8 cellular contexts compared by ENCODE assay signal in genomic region chr11:120715239-120715638, GRCh38.
DNase-seq lines count a peak whose midpoint lies in the region; ATAC-seq and TF ChIP-seq lines count a peak whose summit lies in the region.

No MANE protein-coding gene starts in this region.

- no peaks in the 10 kb centered on the region for H3K36me3 Mint-ChIP-seq in glutamatergic neuron (ENCODE audit: unreplicated experiment)

- no peaks in the 10 kb centered on the region for H3K79me2 ChIP-seq in ACC112 (ENCODE audit: control insufficient read depth, insufficient read depth, low read length, unreplicated experiment)

- peaks cover 32% of the 10 kb centered on the region for H3K27me3 ChIP-seq in ACC112 (ENCODE audit: insufficient read depth, low read length)

- no peak overlapping the region for H3K4me3 Mint-ChIP-seq in glutamatergic neuron (ENCODE audit: unreplicated experiment)

- H3K27ac Mint-ChIP-seq in glutamatergic neuron (ENCODE audit: unreplicated experiment) = no peak overlapping the region

- DNase-seq in GM12864 (ENCODE audit: low read depth) (no peak), SK-MEL-5 (ENCODE audit: low read depth, low spot score) (peak; percentile 26), glutamatergic neuron (no peak), SHP77 treated with DMSO at 0.1 percent for 48 hours (lab: John Stamatoyannopoulos, UW) (no peak)

- peak; percentile 85 for TF ChIP-seq CTCF in GM12864 (IDR thresholded peaks at IDR 0.05; ENCODE audit: low read depth, low read length, missing control alignments)
- TF ChIP-seq CTCF in glutamatergic neuron (IDR thresholded peaks at IDR 0.05; ENCODE audit: partially characterized antibody, unreplicated experiment) = peak; percentile 60

- ATAC-seq in GM21360 (IDR thresholded peaks at IDR 0.05; ENCODE audit: unreplicated experiment) (no peak), GM21717 (IDR thresholded peaks at IDR 0.05; ENCODE audit: unreplicated experiment) (no peak), HG02588 (IDR thresholded peaks at IDR 0.05; ENCODE audit: unreplicated experiment) (no peak)

- H3K4me1 ChIP-seq in ACC112 (ENCODE audit: control insufficient read depth, insufficient read depth, low read length, unreplicated experiment) = peaks cover 20% of the 10 kb centered on the region

- H3K4me1 Mint-ChIP-seq in glutamatergic neuron (ENCODE audit: low read depth, unreplicated experiment) = no peaks in the 10 kb centered on the region

- H2AFZ ChIP-seq in ACC112 (ENCODE audit: low read length, unreplicated experiment) = no peak overlapping the region

- no peak overlapping the region for H3K27ac ChIP-seq in ACC112 (ENCODE audit: low read depth, low read length)

- H3K27me3 Mint-ChIP-seq in glutamatergic neuron (ENCODE audit: unreplicated experiment) = peaks cover 2% of the 10 kb centered on the region

- H3K9me3 Mint-ChIP-seq in glutamatergic neuron (ENCODE audit: unreplicated experiment) = peaks cover 2% of the 10 kb centered on the region

- no peaks in the 10 kb centered on the region for H3K36me3 ChIP-seq in ACC112 (ENCODE audit: insufficient read depth, low read length)

- in situ Hi-C loops in SK-MEL-5 (cut with HindIII; ENCODE audit: low pct_unique_long_range_greater_than_20kb, low sequenced_read_pairs) = no loop called here

- peak overlapping the region; percentile 67 for H3K4me3 ChIP-seq in ACC112 (ENCODE audit: low read depth, low read length)
- peak overlapping the region; percentile 32 for H3K4me3 ChIP-seq in GM12864 (ENCODE audit: low read depth, low read length)
